ENCODE assay signal across 29 cellular contexts in the genomic region with DNA sequence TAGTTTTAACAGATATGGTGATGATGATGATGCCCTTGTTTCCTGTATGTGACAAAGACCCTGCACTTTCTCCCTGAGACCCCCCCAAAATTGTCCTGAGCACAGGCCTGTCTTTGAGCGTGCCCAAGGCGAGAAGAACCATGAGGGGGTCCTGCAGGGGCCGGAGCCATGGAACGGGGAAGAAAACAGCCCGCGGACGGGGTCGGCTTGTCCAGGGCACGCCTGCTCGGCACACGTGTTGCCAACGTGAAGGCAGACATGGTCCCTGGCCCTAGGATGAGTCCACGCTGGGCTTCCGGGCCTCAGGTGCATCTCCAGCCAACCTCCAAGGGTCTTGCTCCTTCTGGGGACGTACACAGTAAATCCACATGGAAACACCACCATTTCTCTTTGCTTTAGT.
"Had no signal": no experiment of that assay in that cellular context is flagged by ENCODE, and none has a peak within 500 bp of the region (broad histone marks: within the 10 kb centered on the region; RNA-seq: fewer than 3 reads in every experiment).

No MANE protein-coding gene starts in this region.

- H3K9me3 Mint-ChIP-seq: naive thymus-derived CD4-positive, alpha-beta T cell; nephron; neural progenitor cell; stimulated activated memory B cell treated with anti-CD40 and anti-IgM and Interleukin-4, amounts not matched to agents 10 μg/mL and 1 μg/mL and 100 μg/mL, for 72 hours; stimulated activated naive CD8-positive, alpha-beta T cell treated with anti-CD3 and anti-CD28 coated beads, Interleukin-15, amount 100 ng/mL, for 72 hours; type B pancreatic cell had no signal

- H3K36me3 ChIP-seq: neural progenitor cell, ovary, right lobe of liver, sigmoid colon, suprapubic skin, tibial artery, transverse colon, upper lobe of right lung, uterus had no signal

- H3K27me3 ChIP-seq: neural progenitor cell, ovary, right lobe of liver, sigmoid colon, testis, uterus had no signal

- H3K4me3 Mint-ChIP-seq: naive thymus-derived CD4-positive, alpha-beta T cell; neural progenitor cell; stimulated activated memory B cell treated with anti-CD40 and anti-IgM and Interleukin-4, amounts not matched to agents 10 μg/mL and 1 μg/mL and 100 μg/mL, for 72 hours; stimulated activated naive CD8-positive, alpha-beta T cell treated with anti-CD3 and anti-CD28 coated beads, Interleukin-15, amount 100 ng/mL, for 72 hours; type B pancreatic cell had no signal

- H3K4me3 ChIP-seq: neural progenitor cell, ovary, psoas muscle, right lobe of liver, sigmoid colon, suprapubic skin, testis, tibial artery, transverse colon, upper lobe of right lung, uterus had no signal

- H3K9me3 ChIP-seq: ovary, psoas muscle, right lobe of liver, sigmoid colon, suprapubic skin, testis, tibial artery, transverse colon, upper lobe of right lung, uterus had no signal

- H3K27ac ChIP-seq: neural progenitor cell, ovary, parathyroid adenoma, psoas muscle, right lobe of liver, sigmoid colon, suprapubic skin, testis, tibial artery, transverse colon, upper lobe of right lung, uterus had no signal

- ATAC-seq: naive thymus-derived CD4-positive, alpha-beta T cell; psoas muscle; right cardiac atrium; right lobe of liver; stimulated activated memory B cell treated with anti-CD40 and anti-IgM and Interleukin-4, amounts not matched to agents 10 μg/mL and 1 μg/mL and 100 μg/mL, for 72 hours; stimulated activated naive CD8-positive, alpha-beta T cell treated with anti-CD3 and anti-CD28 coated beads, Interleukin-15, amount 100 ng/mL, for 72 hours; stimulated activated naive CD8-positive, alpha-beta T cell treated with anti-CD3 and anti-CD28 coated beads, Interleukin-15, Interleukin-2, amounts not matched to agents 100 U/mL and 50 U/mL, for 24 hours; upper lobe of right lung had no signal

- H3K36me3 Mint-ChIP-seq: naive thymus-derived CD4-positive, alpha-beta T cell; neural progenitor cell; stimulated activated memory B cell treated with anti-CD40 and anti-IgM and Interleukin-4, amounts not matched to agents 10 μg/mL and 1 μg/mL and 100 μg/mL, for 72 hours had no signal

- DNase-seq: naive thymus-derived CD4-positive, alpha-beta T cell; occipital lobe; ovary; right cardiac atrium; right lobe of liver; sigmoid colon; small intestine; stimulated activated CD4-positive, alpha-beta T cell treated with anti-CD3 and anti-CD28 coated beads, Interleukin-12 subunit alpha, Interleukin-12 subunit beta, amount 100 ng/mL, for 4 hours; stimulated activated CD4-positive, alpha-beta T cell treated with anti-CD3 and anti-CD28 coated beads, Interleukin-1b, Interleukin-23, amount 100 ng/mL, for 48 hours; stimulated activated CD4-positive, alpha-beta T cell treated with anti-CD3 and anti-CD28 coated beads, Interleukin-4, amount 100 ng/mL, for 1 hour; stimulated activated CD4-positive, alpha-beta T cell treated with anti-CD3 and anti-CD28 coated beads, Interleukin-4, amount 100 ng/mL, for 4 hours; stimulated activated CD8-positive, alpha-beta memory T cell treated with anti-CD3 and anti-CD28 coated beads, Interleukin-4, amount 100 ng/mL, for 48 hours; stimulated activated naive CD4-positive, alpha-beta T cell; stimulated activated naive CD8-positive, alpha-beta T cell treated with anti-CD3 and anti-CD28 coated beads, Interleukin-15, amount 100 ng/mL, for 72 hours; stimulated activated naive CD8-positive, alpha-beta T cell treated with anti-CD3 and anti-CD28 coated beads, Interleukin-15, Interleukin-2, amounts not matched to agents 100 U/mL and 50 U/mL, for 24 hours; substantia nigra; testis; tibial artery; transverse colon; uterus had no signal

- H3K4me1 ChIP-seq: neural progenitor cell, parathyroid adenoma, right lobe of liver, upper lobe of right lung had no signal

- H3K27ac Mint-ChIP-seq: naive thymus-derived CD4-positive, alpha-beta T cell; nephron; neural progenitor cell; progenitor cell of endocrine pancreas; stimulated activated memory B cell treated with anti-CD40 and anti-IgM and Interleukin-4, amounts not matched to agents 10 μg/mL and 1 μg/mL and 100 μg/mL, for 72 hours; type B pancreatic cell had no signal
